1 cellular context compared by ENCODE assay signal in genomic region chr5:150075806-150076205, GRCh38.
TF ChIP-seq lines count a peak whose summit lies in the region.

No MANE protein-coding gene starts in this region.

TF ChIP-seq in SK-N-SH treated with all-trans-retinoic acid at 6 μM for 48 hours, 23 proteins besides CTCF, POLR2A, EP300 and RAD21 (continued from another document):
- no peak for TF ChIP-seq ZFP30 (CRISPR knock-in tag; IDR thresholded peaks at IDR 0.05)
- TF ChIP-seq ZFP3 (CRISPR knock-in tag; IDR thresholded peaks at IDR 0.05): no peak
TF ChIP-seq in SK-N-SH treated with all-trans-retinoic acid at 6 μM for 48 hours: peak in this region for 0.
